ENCODE assay signal across 10 cellular contexts in the genomic region with DNA sequence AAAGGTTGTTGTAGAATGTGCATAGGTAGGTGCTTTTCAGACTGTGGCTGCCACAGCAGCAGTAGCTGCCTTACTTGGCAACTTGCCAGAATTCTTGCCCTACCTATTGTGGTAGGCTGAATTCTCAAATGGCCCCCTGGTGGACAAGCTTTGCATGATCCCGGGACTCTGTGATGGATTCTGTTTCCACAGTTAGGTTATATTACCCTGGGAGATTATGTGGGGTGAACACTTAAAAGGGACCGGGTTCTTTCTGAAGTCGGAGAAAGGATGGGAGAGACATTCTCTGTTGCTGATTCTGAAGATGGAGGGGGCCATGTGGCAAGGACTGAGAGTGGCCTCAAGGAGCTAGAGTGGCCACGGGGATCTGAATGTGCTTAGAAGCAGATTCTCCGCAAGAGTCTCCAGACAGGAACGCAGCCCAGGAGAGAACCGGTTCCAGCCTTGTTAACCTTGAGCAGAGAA. TPM values are rescaled to one million over a fixed set of nuclear protein-coding genes. Genes with fewer than 3 reads are reported as not detected.
A peak's percentile ranks its signal among the peaks of the same experiment; 100 is the strongest.
DNase-seq lines count a peak whose midpoint lies in the region; ATAC-seq and TF ChIP-seq lines count a peak whose summit lies in the region.
"Had no signal": no experiment of that assay in that cellular context is flagged by ENCODE, and none has a peak within 500 bp of the region (broad histone marks: within the 10 kb centered on the region; RNA-seq: fewer than 3 reads in every experiment).

No MANE protein-coding gene starts in this region.

- H3K36me3 Mint-ChIP-seq in stimulated activated effector memory CD8-positive, alpha-beta T cell treated with anti-CD3 and anti-CD28 coated beads, Interleukin-12 subunit alpha, Interleukin-12 subunit beta, amount 100 ng/mL, for 72 hours: peaks cover 5% of the 10 kb centered on the region

- peak; percentile 45 for DNase-seq in DND-41
- peak; percentile 16 for DNase-seq in KG1 (lab: John Stamatoyannopoulos, UW)
- DNase-seq in SK-N-DZ (ENCODE audit: low spot score): peak; percentile 51
- peak; percentile 82 for DNase-seq in brain microvascular endothelial cell
- DNase-seq in kidney glomerular epithelial cell (lab: John Stamatoyannopoulos, UW): peak; percentile 70
- peak; percentile 14 to 56 for DNase-seq in stimulated activated effector memory CD8-positive, alpha-beta T cell treated with anti-CD3 and anti-CD28 coated beads, Interleukin-12 subunit alpha, Interleukin-12 subunit beta, amount 100 ng/mL, for 72 hours (ENCODE audit: low spot score in 2 of 2)

- H3K4me1 ChIP-seq in DND-41 (ENCODE audit: insufficient read depth, low read length): no peaks in the 10 kb centered on the region

- peaks cover 33% of the 10 kb centered on the region for H3K4me1 Mint-ChIP-seq in stimulated activated effector memory CD8-positive, alpha-beta T cell treated with anti-CD3 and anti-CD28 coated beads, Interleukin-12 subunit alpha, Interleukin-12 subunit beta, amount 100 ng/mL, for 72 hours

- in situ Hi-C loops in brain microvascular endothelial cell (cut with HindIII; ENCODE audit: low pct_ligation_motif_present, low sequenced_read_pairs): no loop called here

- no peak overlapping the region for H3K27ac ChIP-seq in DND-41 (ENCODE audit: low read length)
- no peak overlapping the region for H3K27ac ChIP-seq in brain microvascular endothelial cell

- ATAC-seq in DND-41 (ENCODE audit: insufficient read depth, low read depth) (0 out of 3 replicates have a peak, but pooled peaks have one; percentile 56), GM18511 (IDR thresholded peaks at IDR 0.05; ENCODE audit: unreplicated experiment) (no peak), GM18498 (IDR thresholded peaks at IDR 0.05; ENCODE audit: unreplicated experiment) (no peak)
- peak; percentile 53 for ATAC-seq in stimulated activated effector memory CD8-positive, alpha-beta T cell treated with anti-CD3 and anti-CD28 coated beads, Interleukin-12 subunit alpha, Interleukin-12 subunit beta, amount 100 ng/mL, for 72 hours

- H3K9me3 Mint-ChIP-seq in stimulated activated effector memory CD8-positive, alpha-beta T cell treated with anti-CD3 and anti-CD28 coated beads, Interleukin-12 subunit alpha, Interleukin-12 subunit beta, amount 100 ng/mL, for 72 hours: no peaks in the 10 kb centered on the region
- H3K9me3 Mint-ChIP-seq: stimulated activated naive CD8-positive, alpha-beta T cell treated with anti-CD3 and anti-CD28 coated beads, Interleukin-15, Interleukin-2, amounts not matched to agents 100 ng/mL and 50 ng/mL, for 24 hours had no signal

- H3K4me3 ChIP-seq in DND-41 (ENCODE audit: low read depth in 1 of 2, low read length in 2 of 2) (no peak overlapping the region), brain microvascular endothelial cell (ENCODE audit: low read depth, low read length) (no peak overlapping the region)

- no peak overlapping the region for H3K9ac ChIP-seq in DND-41 (ENCODE audit: low read depth, low read length)

- H3K27me3 ChIP-seq in DND-41 (ENCODE audit: insufficient read depth, low read length, poor library complexity) (no peaks in the 10 kb centered on the region), brain microvascular endothelial cell (replicated peaks) (no peaks in the 10 kb centered on the region)

- H3K79me2 ChIP-seq in DND-41 (ENCODE audit: insufficient read depth, low read length): peaks cover 19% of the 10 kb centered on the region

- H3K9me3 ChIP-seq in DND-41 (ENCODE audit: insufficient read depth, low read length, severe bottlenecking): no peaks in the 10 kb centered on the region

- no peak overlapping the region for H3K27ac Mint-ChIP-seq in stimulated activated effector memory CD8-positive, alpha-beta T cell treated with anti-CD3 and anti-CD28 coated beads, Interleukin-12 subunit alpha, Interleukin-12 subunit beta, amount 100 ng/mL, for 72 hours
- H3K27ac Mint-ChIP-seq: activated naive CD8-positive, alpha-beta T cell had no signal

- no peak overlapping the region for H2AFZ ChIP-seq in DND-41 (ENCODE audit: low read depth, low read length)

- H4K20me1 ChIP-seq in DND-41 (ENCODE audit: insufficient read depth, low read length): no peaks in the 10 kb centered on the region

- H3K4me2 ChIP-seq in DND-41 (ENCODE audit: insufficient read depth, low read length): no peak overlapping the region

- H3K36me3 ChIP-seq in DND-41 (ENCODE audit: insufficient read depth, low read length): no peaks in the 10 kb centered on the region; the same call in 1 of the 2 replicates
- H3K36me3 ChIP-seq in brain microvascular endothelial cell (replicated peaks): no peaks in the 10 kb centered on the region

- no peak overlapping the region for H3K4me3 Mint-ChIP-seq in stimulated activated effector memory CD8-positive, alpha-beta T cell treated with anti-CD3 and anti-CD28 coated beads, Interleukin-12 subunit alpha, Interleukin-12 subunit beta, amount 100 ng/mL, for 72 hours
- H3K4me3 Mint-ChIP-seq: activated naive CD8-positive, alpha-beta T cell; stimulated activated naive CD8-positive, alpha-beta T cell treated with anti-CD3 and anti-CD28 coated beads, Interleukin-15, Interleukin-2, amounts not matched to agents 100 ng/mL and 50 ng/mL, for 24 hours had no signal

- TF ChIP-seq CTCF in DND-41 (IDR thresholded peaks at IDR 0.05; ENCODE audit: borderline replicate concordance, extremely low read depth, low read length, poor library complexity, severe bottlenecking) (peak; percentile 53), brain microvascular endothelial cell (IDR thresholded peaks at IDR 0.05; ENCODE audit: low read depth, low read length, missing control alignments) (peak; percentile 85)

RNA-seq across cellular contexts. Expression of a gene that starts 32.1 kb away (rescaled TPM):
- not detected in 2 replicates for polyA plus RNA-seq in SK-N-DZ (2014; cell fraction: cytosol; rRNA removed)
- polyA plus RNA-seq in SK-N-DZ (2014; cell fraction: nucleus; rRNA removed): not detected in 2 replicates

Comparison
In these comparisons a context has a peak if more than half of its experiments do, and no peak if none do; other contexts are left out.
1. ATAC-seq: peak in DND-41 (single experiment) and stimulated activated effector memory CD8-positive, alpha-beta T cell treated with anti-CD3 and anti-CD28 coated beads, Interleukin-12 subunit alpha, Interleukin-12 subunit beta, amount 100 ng/mL, for 72 hours (single experiment); none in GM18511 (single experiment) and GM18498 (single experiment).
2. DNase-seq: peak in every context shown above with its lines; median percentile 82 in brain microvascular endothelial cell; 70 in kidney glomerular epithelial cell; 51 in SK-N-DZ; 45 in DND-41; 35 in stimulated activated effector memory CD8-positive, alpha-beta T cell treated with anti-CD3 and anti-CD28 coated beads, Interleukin-12 subunit alpha, Interleukin-12 subunit beta, amount 100 ng/mL, for 72 hours; 16 in KG1.